In the genomic region with DNA sequence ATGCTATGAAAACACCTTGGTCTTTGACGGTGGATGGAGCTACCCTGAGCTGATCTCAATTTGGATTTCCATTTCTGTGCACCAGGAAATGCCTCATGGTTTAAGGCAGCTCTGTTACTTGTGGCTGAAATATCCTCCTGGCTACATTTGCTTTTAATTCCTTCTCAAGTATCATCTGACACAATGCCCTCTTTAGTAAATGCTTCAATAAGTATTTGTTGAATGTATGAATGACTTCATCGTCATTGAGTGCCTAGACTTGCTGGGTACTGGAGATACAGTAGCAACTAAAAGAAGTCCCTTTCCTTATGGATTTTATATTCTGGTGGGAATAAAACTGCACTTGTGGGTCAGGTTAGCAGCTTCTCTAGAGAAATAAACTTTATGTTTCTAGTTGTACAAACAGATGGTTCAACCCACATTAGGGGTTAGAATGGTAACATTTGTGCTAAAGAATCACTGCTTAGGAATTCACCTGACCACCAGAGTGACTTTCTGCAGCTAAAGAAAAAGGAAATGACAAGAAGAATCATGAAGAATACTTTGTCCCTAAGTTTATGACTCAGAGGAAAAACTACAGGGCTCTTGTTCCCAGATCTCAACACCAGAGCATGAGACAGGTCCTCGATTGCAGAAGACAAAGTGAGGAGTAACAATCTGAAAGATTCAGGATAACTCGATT, we compare ENCODE assay signal across 1 cellular context.
A peak's percentile ranks its signal among the peaks of the same experiment; 100 is the strongest.
TF ChIP-seq lines count a peak whose summit lies in the region.

No MANE protein-coding gene starts in this region.

TF ChIP-seq in GM12878, 131 proteins besides CTCF, POLR2A, EP300 and RAD21 (continued from another document):
- TF ChIP-seq LARP7 (IDR thresholded peaks at IDR 0.05) = no peak
- peak; percentile 70 for TF ChIP-seq IKZF2 (IDR thresholded peaks at IDR 0.05)
- no peak for TF ChIP-seq MEF2B (IDR thresholded peaks at IDR 0.05; ENCODE audit: partially characterized antibody, poor library complexity, severe bottlenecking)
- 0 out of 2 replicates have a peak, but pooled peaks have one; percentile 9 for TF ChIP-seq PKNOX1 (IDR thresholded peaks at IDR 0.05)
- peak; percentile 81 for TF ChIP-seq ZNF24 (IDR thresholded peaks at IDR 0.05)
- TF ChIP-seq EED (IDR thresholded peaks at IDR 0.05; ENCODE audit: low read depth) = peak; percentile 32
- 0 out of 2 replicates have a peak, but pooled peaks have one; percentile 27 for TF ChIP-seq DPF2 (IDR thresholded peaks at IDR 0.05)
- peak; percentile 59; the same call in 1 of the 2 replicates for TF ChIP-seq FOXM1 (IDR thresholded peaks at IDR 0.05; ENCODE audit: low read depth, low read length)
- no peak for TF ChIP-seq CEBPZ (IDR thresholded peaks at IDR 0.05; ENCODE audit: low read depth, low read length)
- TF ChIP-seq IKZF1 (conservative IDR thresholded peaks at IDR 0.05) = peak; percentile 46
- TF ChIP-seq RUNX3 (IDR thresholded peaks at IDR 0.05; ENCODE audit: low read length) = peak; percentile 83
- TF ChIP-seq ZNF687 (IDR thresholded peaks at IDR 0.05) = 0 out of 2 replicates have a peak, but pooled peaks have one; percentile 49
- TF ChIP-seq YBX1 (IDR thresholded peaks at IDR 0.05) = no peak
- no peak for TF ChIP-seq CBX3 (IDR thresholded peaks at IDR 0.05; ENCODE audit: borderline replicate concordance, low read depth)
- TF ChIP-seq BHLHE40 (IDR thresholded peaks at IDR 0.05; ENCODE audit: borderline replicate concordance in 1 of 2, low read depth in 2 of 2, low read length in 1 of 2) = no peak
- TF ChIP-seq RELB (IDR thresholded peaks at IDR 0.05; ENCODE audit: low read depth) = peak; percentile 69; the same call in 1 of the 2 replicates
- peak; percentile 38 for TF ChIP-seq SKIL (IDR thresholded peaks at IDR 0.05; ENCODE audit: low read depth, poor library complexity, severe bottlenecking)
TF ChIP-seq in GM12878: peak in this region for 17.
